Comparison of ENCODE assay signal across 8 cellular contexts in genomic region chr14:50362791-50363733, GRCh38. TPM values are rescaled to one million over a fixed set of nuclear protein-coding genes. Genes with fewer than 3 reads are reported as not detected.
DNase-seq lines count a peak whose midpoint lies in the region; ATAC-seq, FAIRE-seq and TF ChIP-seq lines count a peak whose summit lies in the region.

No MANE protein-coding gene starts in this region.

- TF ChIP-seq CTCF in Loucy (conservative IDR thresholded peaks at IDR 0.05; ENCODE audit: low read length) (no peak), K562 (IDR thresholded peaks at IDR 0.05 in 2 of 3, conservative IDR thresholded peaks at IDR 0.05 in 1 of 3; ENCODE audit: insufficient read depth in 2 of 3, low read depth in 1 of 3, low read length in 3 of 3) (no peak), osteoblast (IDR thresholded peaks at IDR 0.05; ENCODE audit: extremely low read depth, low read depth, low read length) (no peak)

- POLR2A ChIA-PET in K562 (lab: Yijun Ruan, JAX), result interaction anchor here (1.6 kb wide), 1 partner anchor 20 kb away, joined by 7 read pairs; no protein-coding TSS in a partner anchor

- H3K36me3 ChIP-seq in Loucy (ENCODE audit: insufficient read depth, low read length) (no peaks in the 10 kb centered on the region), K562 (ENCODE audit: control insufficient read depth, insufficient read depth, low read length) (no peaks in the 10 kb centered on the region), osteoblast (ENCODE audit: insufficient read depth, low read length) (no peaks in the 10 kb centered on the region)

- TF ChIP-seq POLR2A in K562 (conservative IDR thresholded peaks at IDR 0.05), result no peak

- peak; percentile 20 for ATAC-seq in GM21526 (IDR thresholded peaks at IDR 0.05; ENCODE audit: low FRiP score, unreplicated experiment)
- ATAC-seq in K562, result no peak
- ATAC-seq in GM18520 (IDR thresholded peaks at IDR 0.05; ENCODE audit: unreplicated experiment), result no peak

- intact Hi-C loops in K562 (cut with micrococcal nuclease), result no loop called here

- H3K4me3 ChIP-seq in Loucy (ENCODE audit: low read length, poor library complexity, severe bottlenecking) (peak overlapping the region; percentile 83), K562 (no peak overlapping the region), osteoblast (ENCODE audit: insufficient read depth, low read length) (peak overlapping the region; percentile 58)

- H3K9ac ChIP-seq in Loucy (ENCODE audit: low read depth, low read length, poor library complexity, severe bottlenecking) (peak overlapping the region; percentile 77), K562 (ENCODE audit: insufficient read depth in 1 of 2, low read depth in 2 of 2, low read length in 2 of 2) (no peak overlapping the region)

- DNase-seq in ELR (ENCODE audit: low read depth) (peak; percentile 8), K562 (ENCODE audit: extremely low read depth in 1 of 4, low spot score in 3 of 4) (no peak), osteoblast (ENCODE audit: insufficient read length, low spot score, missing footprints) (no peak), NCI-H2227 treated with DMSO at 0.1 percent for 48 hours (lab: John Stamatoyannopoulos, UW) (no peak), NCI-H748 treated with DMSO at 0.1 percent for 48 hours (lab: John Stamatoyannopoulos, UW) (no peak)

- no peaks in the 10 kb centered on the region for H3K9me1 ChIP-seq in K562 (ENCODE audit: control insufficient read depth, insufficient read depth, low read length)

- no peak for FAIRE-seq in K562 (lab: Jason Lieb, UNC)

- 77% methylated on average over 12 of the region's 14 CpGs for WGBS in K562 (ENCODE audit: insufficient coverage, low coverage, missing lambda C conversion rate)

- H3K27ac ChIP-seq in K562 (ENCODE audit: extremely low read depth, low read depth, low read length) (peak overlapping the region; percentile 26; the same call in 1 of the 3 replicates), osteoblast (ENCODE audit: low read depth, low read length) (peak overlapping the region; percentile 67)

- peak overlapping the region; percentile 39 for H2AFZ ChIP-seq in Loucy (ENCODE audit: low read length)
- peak overlapping the region; percentile 51; the same call in 1 of the 2 replicates for H2AFZ ChIP-seq in K562 (ENCODE audit: low read depth, low read length)
- H2AFZ ChIP-seq in osteoblast (ENCODE audit: low read length), result peak overlapping the region; percentile 95

- peaks cover 35% of the 10 kb centered on the region for H3K4me1 ChIP-seq in Loucy (ENCODE audit: insufficient read depth, low read length, poor library complexity, severe bottlenecking)
- peaks cover 9 to 10% of the 10 kb centered on the region in 2 experiments; a peak in 3 of 5 replicates for H3K4me1 ChIP-seq in K562 (replicated peaks in 1 of 2; ENCODE audit: control insufficient read depth in 2 of 2, insufficient read depth in 2 of 2, low read length in 2 of 2)
- H3K4me1 ChIP-seq in osteoblast (ENCODE audit: insufficient read depth, low read length), result peaks cover 11% of the 10 kb centered on the region

- H3K79me2 ChIP-seq in Loucy (ENCODE audit: insufficient read depth, low read length) (no peaks in the 10 kb centered on the region), K562 (ENCODE audit: control insufficient read depth, insufficient read depth, low read length) (no peaks in the 10 kb centered on the region), osteoblast (ENCODE audit: insufficient read depth, low read length) (no peaks in the 10 kb centered on the region)

- H3K9me3 ChIP-seq in Loucy (ENCODE audit: insufficient read depth, low read depth, low read length), result no peaks in the 10 kb centered on the region
- H3K9me3 ChIP-seq in K562 (replicated peaks; ENCODE audit: control insufficient read depth, insufficient read depth, low read depth, low read length), result no peaks in the 10 kb centered on the region
- H3K9me3 ChIP-seq in osteoblast (ENCODE audit: low read depth, low read length), result no peaks in the 10 kb centered on the region

- no TSS peak for BruUV-seq in K562 (replicated peaks; lab: Mats Ljungman, UMichigan)

- H3K4me2 ChIP-seq in Loucy (ENCODE audit: low read depth, low read length, poor library complexity, severe bottlenecking) (peak overlapping the region; percentile 99), K562 (ENCODE audit: insufficient read depth, low read length) (0 out of 2 replicates have a peak overlapping the region, but pooled peaks have one; percentile 11), osteoblast (ENCODE audit: insufficient read depth, low read length) (peak overlapping the region; percentile 83)

- H3K9me2 ChIP-seq in Loucy (replicated peaks; ENCODE audit: low read depth, low read length), result no peaks in the 10 kb centered on the region

- no peaks in the 10 kb centered on the region for H4K20me1 ChIP-seq in Loucy (ENCODE audit: insufficient read depth, low read length, poor library complexity, severe bottlenecking)
- H4K20me1 ChIP-seq in K562 (replicated peaks; ENCODE audit: control insufficient read depth, insufficient read depth, low read length), result no peaks in the 10 kb centered on the region
- no peaks in the 10 kb centered on the region for H4K20me1 ChIP-seq in osteoblast (ENCODE audit: insufficient read depth, low read length)

- H3K27me3 ChIP-seq in Loucy (ENCODE audit: insufficient read depth, low read length, poor library complexity, severe bottlenecking), result no peaks in the 10 kb centered on the region
- H3K27me3 ChIP-seq in K562 (ENCODE audit: control insufficient read depth in 2 of 2, insufficient read depth in 2 of 2, low read length in 2 of 2), result no peaks in the 10 kb centered on the region
- H3K27me3 ChIP-seq in osteoblast (ENCODE audit: insufficient read depth, low read length), result no peaks in the 10 kb centered on the region

- TF ChIP-seq RAD21 in K562 (CRISPR knock-in tag; conservative IDR thresholded peaks at IDR 0.05 in 1 of 2, IDR thresholded peaks at IDR 0.05 in 1 of 2), result no peak

- TF ChIP-seq EP300 in K562 (IDR thresholded peaks at IDR 0.05; ENCODE audit: low read length), result no peak

- peaks cover 9% of the 10 kb centered on the region for H3F3A ChIP-seq in Loucy (ENCODE audit: low read depth)

- in situ Hi-C loops in K562 (cut with MboI), result no loop called here

- CTCF ChIA-PET in K562 (lab: Yijun Ruan, JAX; ENCODE audit: low intra/inter-chr PET ratio), result no interaction called here

RNA-seq across cellular contexts. Expression of gene CDKL1, which starts 33.6 kb away (rescaled TPM):
- total RNA-seq in K562 (2011; cell fraction: chromatin; rRNA removed; ENCODE audit: low replicate concordance), result 6.0 and 29.9 TPM in 2 replicates
- total RNA-seq in K562 (2011; cell fraction: nucleolus; rRNA removed), result 6.5 and 7.5 TPM in 2 replicates
- 8.9 and 12.5 TPM in 2 replicates for total RNA-seq in K562 (2011; cell fraction: nucleoplasm; rRNA removed)
- total RNA-seq in K562 (2014; rRNA removed) (11.1 and 18.1 TPM in 2 replicates), K562 (2014; rRNA removed; fragmentation: Illumina TruSeq; extraction: Trizol) (6.2 and 8.5 TPM in 2 replicates), K562 (2015; rRNA removed; fragmentation: Illumina TruSeq; extraction: Trizol) (9.0 and 10.7 TPM in 2 replicates), K562 (2021) (7.3 and 7.5 TPM in 2 replicates), osteoblast (4.7 and 10.5 TPM in 2 replicates)
- polyA plus RNA-seq in K562 (2011; rRNA removed) (9.3 and 11.5 TPM in 2 replicates), K562 (2014; fragmentation: Illumina TruSeq; extraction: Trizol) (3.7 and 35.0 TPM in 2 replicates), K562 (2014; fragmentation: Nextera tagmentation; extraction: Ambion mirVana) (1 to 10 TPM; 2.3 to 4.8 TPM), K562 (2014; rRNA removed) (4.4 and 6.9 TPM in 2 replicates)
- polyA plus RNA-seq in K562 (2011; cell fraction: cytosol; rRNA removed), result 1.9 and 2.1 TPM in 2 replicates
- polyA plus RNA-seq in K562 (2011; cell fraction: nucleus; rRNA removed), result 3.6 and 5.4 TPM in 2 replicates
- 1.3 and 4.8 TPM in 2 replicates for polyA plus RNA-seq in K562 (2012)
- polyA minus RNA-seq in K562 (2011; rRNA and poly(A)+ RNA removed), result 6.8 and 9.4 TPM in 2 replicates
- 9.6 and 10.1 TPM in 2 replicates for polyA minus RNA-seq in K562 (2011; cell fraction: cytosol; rRNA and poly(A)+ RNA removed)
- polyA minus RNA-seq in K562 (2011; cell fraction: nucleus; rRNA and poly(A)+ RNA removed), result 11.1 and 29.4 TPM in 2 replicates

RNA-seq across cellular contexts. Expression of gene DMAC2L, which starts 50.9 kb away (rescaled TPM):
- total RNA-seq in K562 (2011; cell fraction: chromatin; rRNA removed; ENCODE audit: low replicate concordance), result 14.3 and 15.6 TPM in 2 replicates
- total RNA-seq in K562 (2011; cell fraction: nucleolus; rRNA removed), result 9.2 and 9.3 TPM in 2 replicates
- total RNA-seq in K562 (2011; cell fraction: nucleoplasm; rRNA removed), result 10.2 and 21.3 TPM in 2 replicates
- 3.2 and 4.0 TPM in 2 replicates for total RNA-seq in K562 (2014; rRNA removed)
- 9.3 and 10.4 TPM in 2 replicates for total RNA-seq in K562 (2014; rRNA removed; fragmentation: Illumina TruSeq; extraction: Trizol)
- 5.4 and 6.1 TPM in 2 replicates for total RNA-seq in K562 (2015; rRNA removed; fragmentation: Illumina TruSeq; extraction: Trizol)
- 9.2 and 9.9 TPM in 2 replicates for total RNA-seq in K562 (2021)
- 14.6 and 15.4 TPM in 2 replicates for polyA plus RNA-seq in K562 (2011; rRNA removed)
- 13.6 and 14.3 TPM in 2 replicates for polyA plus RNA-seq in K562 (2011; cell fraction: cytosol; rRNA removed)
- polyA plus RNA-seq in K562 (2011; cell fraction: nucleus; rRNA removed), result 10.4 and 11.8 TPM in 2 replicates
- 9.3 and 11.3 TPM in 2 replicates for polyA plus RNA-seq in K562 (2012)
- 6.7 and 6.9 TPM in 2 replicates for polyA plus RNA-seq in K562 (2014; fragmentation: Illumina TruSeq; extraction: Trizol)
- polyA plus RNA-seq in K562 (2014; fragmentation: Nextera tagmentation; extraction: Ambion mirVana), result 10 to 100 TPM; 37.1 to 37.2 TPM
- 12.5 and 12.6 TPM in 2 replicates for polyA plus RNA-seq in K562 (2014; rRNA removed)
- 9.8 and 13.3 TPM in 2 replicates for polyA minus RNA-seq in K562 (2011; rRNA and poly(A)+ RNA removed)
- 3.3 and 7.7 TPM in 2 replicates for polyA minus RNA-seq in K562 (2011; cell fraction: cytosol; rRNA and poly(A)+ RNA removed)
- 7.3 and 8.2 TPM in 2 replicates for polyA minus RNA-seq in K562 (2011; cell fraction: nucleus; rRNA and poly(A)+ RNA removed)
- 7.2 and 9.4 TPM in 2 replicates for total RNA-seq in osteoblast

RNA-seq across cellular contexts. Expression of gene L2HGDH, which starts 51.0 kb away (rescaled TPM):
- 11.9 and 17.6 TPM in 2 replicates for total RNA-seq in K562 (2011; cell fraction: chromatin; rRNA removed; ENCODE audit: low replicate concordance)
- total RNA-seq in K562 (2011; cell fraction: nucleolus; rRNA removed), result 9.2 and 10.3 TPM in 2 replicates
- 9.9 and 15.2 TPM in 2 replicates for total RNA-seq in K562 (2011; cell fraction: nucleoplasm; rRNA removed)
- total RNA-seq in K562 (2014; rRNA removed) (14.4 and 16.1 TPM in 2 replicates), K562 (2014; rRNA removed; fragmentation: Illumina TruSeq; extraction: Trizol) (10.5 TPM in 2 replicates), K562 (2015; rRNA removed; fragmentation: Illumina TruSeq; extraction: Trizol) (8.8 and 9.3 TPM in 2 replicates), K562 (2021) (10.3 and 12.7 TPM in 2 replicates), osteoblast (3.2 and 3.6 TPM in 2 replicates)
- polyA plus RNA-seq in K562 (2011; rRNA removed) (9.4 and 11.1 TPM in 2 replicates), K562 (2014; fragmentation: Illumina TruSeq; extraction: Trizol) (10.1 TPM in 2 replicates), K562 (2014; fragmentation: Nextera tagmentation; extraction: Ambion mirVana) (1 to 10 TPM; 1.7 to 2.1 TPM), K562 (2014; rRNA removed) (11.8 and 12.0 TPM in 2 replicates)
- 6.2 and 9.2 TPM in 2 replicates for polyA plus RNA-seq in K562 (2011; cell fraction: cytosol; rRNA removed)
- 5.5 and 7.9 TPM in 2 replicates for polyA plus RNA-seq in K562 (2011; cell fraction: nucleus; rRNA removed)
- 6.1 and 10.2 TPM in 2 replicates for polyA plus RNA-seq in K562 (2012)
- polyA minus RNA-seq in K562 (2011; rRNA and poly(A)+ RNA removed), result 10.3 and 12.6 TPM in 2 replicates
- polyA minus RNA-seq in K562 (2011; cell fraction: cytosol; rRNA and poly(A)+ RNA removed), result 7.9 and 11.0 TPM in 2 replicates
- 5.4 and 13.8 TPM in 2 replicates for polyA minus RNA-seq in K562 (2011; cell fraction: nucleus; rRNA and poly(A)+ RNA removed)

Comparison
In these comparisons a context has a peak if more than half of its experiments do, and no peak if none do; other contexts are left out.
1. H2AFZ ChIP-seq: peak in every context shown above with its lines; median percentile 95 in osteoblast; 51 in K562; 39 in Loucy.
2. H3K4me2 ChIP-seq: peak in every context shown above with its lines; median percentile 99 in Loucy; 83 in osteoblast; 11 in K562.